In the genomic region with DNA sequence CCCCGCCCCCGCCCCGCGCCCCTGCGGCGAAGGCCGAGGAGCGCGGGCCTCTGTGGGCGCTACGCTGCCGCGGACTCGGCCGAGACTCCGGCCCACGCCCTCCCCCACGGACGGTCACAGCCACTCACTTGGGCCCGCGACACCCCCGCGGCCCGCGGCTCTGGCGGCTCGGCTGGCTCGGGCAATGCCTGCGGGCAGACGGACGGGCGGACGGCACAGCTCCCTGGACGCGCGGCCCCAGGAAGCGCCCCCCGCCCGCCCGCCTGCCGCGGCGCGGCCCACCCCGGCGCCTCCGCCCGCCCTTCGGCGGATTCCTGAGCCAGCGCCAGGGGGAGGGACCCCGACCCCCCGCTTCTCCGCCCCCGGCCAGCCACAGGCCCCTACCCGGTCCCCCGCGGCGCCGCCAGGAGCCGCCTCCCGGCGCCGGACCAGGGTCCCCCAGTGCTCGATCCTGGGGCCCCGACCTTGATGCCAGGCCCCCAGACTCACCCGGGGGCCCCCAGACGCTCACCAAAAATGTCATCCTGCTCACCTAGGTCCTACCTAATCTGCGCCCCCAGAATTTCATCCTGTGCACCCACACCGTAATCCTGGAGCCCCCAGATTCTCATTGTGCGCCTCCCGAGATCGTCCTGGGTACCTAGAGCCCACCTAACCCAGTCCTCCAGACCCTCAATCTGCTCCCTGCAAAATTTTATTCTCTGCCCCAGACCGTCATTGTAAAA, we compare ENCODE assay signal across 8 cellular contexts. TPM values are rescaled to one million over a fixed set of nuclear protein-coding genes. Genes with fewer than 3 reads are reported as not detected.
DNase-seq lines count a peak whose midpoint lies in the region; ATAC-seq and TF ChIP-seq lines count a peak whose summit lies in the region.

A gene (minus strand): TSS at position 246 of the 725 bp plus-strand sequence. CDS start 446 bp downstream, outside the sequence.

- WGBS in right lobe of liver (ENCODE audit: insufficient coverage, low coverage, low lambda C conversion rate, missing lambda C conversion rate): 11% methylated on average over 6 of the region's 74 CpGs
- 13% methylated on average over 73 of the region's 74 CpGs for WGBS in thymus

- H3K4me1 ChIP-seq in A673 (ENCODE audit: insufficient read depth, low read length, poor library complexity, severe bottlenecking): peaks cover 18% of the 10 kb centered on the region
- H3K4me1 ChIP-seq in right lobe of liver: peaks cover 0 to 9% (median 0%) of the 10 kb centered on the region in 4 donors
- peaks cover 10% of the 10 kb centered on the region for H3K4me1 ChIP-seq in thymus (ENCODE audit: control insufficient read depth, insufficient read depth, low read length)

- no peak for TF ChIP-seq EP300 in Ishikawa (IDR thresholded peaks at IDR 0.05; ENCODE audit: borderline replicate concordance)

- H3K27me3 Mint-ChIP-seq in central memory CD8-positive, alpha-beta T cell: no peaks in the 10 kb centered on the region

- no peak for TF ChIP-seq POLR2A in right lobe of liver (IDR thresholded peaks at IDR 0.05)

- no peaks in the 10 kb centered on the region for H3K27me3 ChIP-seq in A673 (replicated peaks; ENCODE audit: insufficient read depth, low read depth, low read length, poor library complexity)
- H3K27me3 ChIP-seq in right lobe of liver: no peaks in the 10 kb centered on the region
- H3K27me3 ChIP-seq in thymus (ENCODE audit: control insufficient read depth, insufficient read depth): peaks cover 11% of the 10 kb centered on the region

- H3K27ac ChIP-seq in A673 (ENCODE audit: low read depth, low read length, poor library complexity, severe bottlenecking) (peak within 1 kb of the TSS; percentile 75), right lobe of liver (peak within 1 kb of the TSS; percentile 56 to 88 (median 69)), thymus (ENCODE audit: low read depth) (peak within 1 kb of the TSS; percentile 61)

- peak; percentile 3 for ATAC-seq in central memory CD8-positive, alpha-beta T cell (replicated peaks; ENCODE audit: extremely low read depth, poor library complexity, severe bottlenecking)
- no peak for ATAC-seq in right lobe of liver
- ATAC-seq in GM18870 (IDR thresholded peaks at IDR 0.05; ENCODE audit: unreplicated experiment): no peak

- CTCF ChIA-PET in A673 (lab: Charles Lee): interaction anchor here (1.7 to 1.9 kb wide), 2 partner anchors 16 to 18 kb away, joined by 3 to 7 read pairs; a partner anchor contains a TSS

- intact Hi-C loops in A673 (cut with micrococcal nuclease; ENCODE audit: unreplicated experiment) (no loop called here), right lobe of liver (cut with DNase I) (no loop called here)

- DNase-seq in A673 (ENCODE audit: low spot score) (no peak), right lobe of liver (no peak), SKM-1 (lab: John Stamatoyannopoulos, UW; ENCODE audit: unreplicated experiment) (no peak), Kasumi-1 (lab: John Stamatoyannopoulos, UW) (no peak)
- DNase-seq in central memory CD8-positive, alpha-beta T cell (ENCODE audit: low spot score in 2 of 2): no peak

- H3K4me3 ChIP-seq in A673 (ENCODE audit: low read depth, low read length, poor library complexity, severe bottlenecking) (peak within 1 kb of the TSS; percentile 68), right lobe of liver (peak within 1 kb of the TSS; percentile 27 to 55 (median 45)), thymus (ENCODE audit: low read length) (peak within 1 kb of the TSS; percentile 62)

- H3K4me1 Mint-ChIP-seq in central memory CD8-positive, alpha-beta T cell: peaks cover 27% of the 10 kb centered on the region

- H3K27ac Mint-ChIP-seq in central memory CD8-positive, alpha-beta T cell (ENCODE audit: low read depth): peak within 1 kb of the TSS; percentile 91

- BruUV-seq in A673 (replicated peaks; lab: Mats Ljungman, UMichigan): no TSS peak

- no peaks in the 10 kb centered on the region for H3K9me3 Mint-ChIP-seq in central memory CD8-positive, alpha-beta T cell

- H3K9me3 ChIP-seq in A673 (ENCODE audit: low read depth, low read length, poor library complexity, severe bottlenecking) (no peaks in the 10 kb centered on the region), right lobe of liver (no peaks in the 10 kb centered on the region), thymus (ENCODE audit: control insufficient read depth) (no peaks in the 10 kb centered on the region)

- no peak for TF ChIP-seq RAD21 in Ishikawa (IDR thresholded peaks at IDR 0.05; ENCODE audit: low read depth)

- peaks cover 8% of the 10 kb centered on the region for H3K36me3 Mint-ChIP-seq in central memory CD8-positive, alpha-beta T cell (ENCODE audit: insufficient read depth)

- POLR2A ChIA-PET in A673 (lab: Charles Lee; ENCODE audit: low non-redundant PET): interaction anchor here (0.7 kb wide), 1 partner anchor 93 kb away, joined by 8 read pairs; no protein-coding TSS in a partner anchor

- TF ChIP-seq CTCF in A673 (conservative IDR thresholded peaks at IDR 0.05; ENCODE audit: low read depth, low read length) (no peak), right lobe of liver (IDR thresholded peaks at IDR 0.05) (no peak)

- H3K4me3 Mint-ChIP-seq in central memory CD8-positive, alpha-beta T cell: peak within 1 kb of the TSS; percentile 86

- H3K36me3 ChIP-seq in A673 (ENCODE audit: insufficient read depth, low read length, poor library complexity, severe bottlenecking) (peaks cover 11% of the 10 kb centered on the region), right lobe of liver (no peaks in the 10 kb centered on the region), thymus (ENCODE audit: control insufficient read depth, insufficient read depth) (no peaks in the 10 kb centered on the region)

TF ChIP-seq in Ishikawa, 13 proteins besides CTCF, POLR2A, EP300 and RAD21:
- TF ChIP-seq ZBTB7A (IDR thresholded peaks at IDR 0.05; ENCODE audit: low read depth) (peak; percentile 80; the same call in 1 of the 2 replicates), EGR1 (IDR thresholded peaks at IDR 0.05) (no peak), CREB1 (IDR thresholded peaks at IDR 0.05; ENCODE audit: low read depth) (no peak)
TF ChIP-seq in Ishikawa: peak in this region for 1.

RNA-seq across cellular contexts. Expression of the gene that starts here (rescaled TPM):
- total RNA-seq in A673 (2021) (31.2 and 37.6 TPM in 2 replicates), right lobe of liver (10 to 100 TPM in 1 of 6 experiments, 1 to 10 TPM in 5; 5.1 to 13.9 (median 7.8) TPM)
- 41.8 TPM for polyA plus RNA-seq in thymus
